ENCODE assay signal across 8 cellular contexts in genomic region chr1:155308493-155309422, GRCh38.
A peak's percentile ranks its signal among the peaks of the same experiment; 100 is the strongest.
DNase-seq lines count a peak whose midpoint lies in the region; ATAC-seq and TF ChIP-seq lines count a peak whose summit lies in the region.

TSS of gene FDPS (plus strand) at chr1:155308866. CDS start at chr1:155309790, 924 bp downstream.

- H3K27me3 Mint-ChIP-seq in central memory CD8-positive, alpha-beta T cell: no peaks in the 10 kb centered on the region

- no peaks in the 10 kb centered on the region for H3K9me3 Mint-ChIP-seq in central memory CD8-positive, alpha-beta T cell

- no peak for TF ChIP-seq CTCF in AG09309 (IDR thresholded peaks at IDR 0.05; ENCODE audit: control insufficient read depth, insufficient read depth, low read depth, low read length, missing control alignments)

- ATAC-seq in GM19025 (IDR thresholded peaks at IDR 0.05; ENCODE audit: low read depth, unreplicated experiment) (peak; percentile 93), HG03342 (IDR thresholded peaks at IDR 0.05; ENCODE audit: unreplicated experiment) (peak; percentile 95)
- peak; percentile 99 for ATAC-seq in central memory CD8-positive, alpha-beta T cell (replicated peaks; ENCODE audit: extremely low read depth, poor library complexity, severe bottlenecking)

- H3K27ac Mint-ChIP-seq in central memory CD8-positive, alpha-beta T cell (ENCODE audit: low read depth): peak within 1 kb of the TSS; percentile 97

- peak; percentile 95 for DNase-seq in AG09309 (ENCODE audit: low read depth)
- peak; percentile 97 to 100 for DNase-seq in NCI-H446 (lab: John Stamatoyannopoulos, UW)
- DNase-seq in activated CD4-positive, CD25-positive, alpha-beta regulatory T cell treated with anti-CD3 and anti-CD28 coated beads, Interleukin-2, amount 50 U/mL, for 16 hours (ENCODE audit: low read depth, low spot score): peak; percentile 95
- peak; percentile 85 to 96 for DNase-seq in central memory CD8-positive, alpha-beta T cell (ENCODE audit: low spot score in 2 of 2)
- DNase-seq in inferior parietal cortex (ENCODE audit: extremely low spot score): peak; percentile 99
- peak; percentile 94 to 96 for DNase-seq in stimulated activated CD4-positive, alpha-beta T cell treated with anti-CD3 and anti-CD28 coated beads, Interleukin-12 subunit alpha, Interleukin-12 subunit beta, amount 100 ng/mL, for 24 hours (ENCODE audit: low read depth in 2 of 2)

- H3K4me1 Mint-ChIP-seq in central memory CD8-positive, alpha-beta T cell: peaks cover 27% of the 10 kb centered on the region

- peaks cover 16% of the 10 kb centered on the region for H3K36me3 Mint-ChIP-seq in central memory CD8-positive, alpha-beta T cell (ENCODE audit: insufficient read depth)

- H3K4me3 Mint-ChIP-seq in central memory CD8-positive, alpha-beta T cell: peak within 1 kb of the TSS; percentile 91

- H3K4me3 ChIP-seq in AG09309 (ENCODE audit: control insufficient read depth, low read depth, low read length): peak within 1 kb of the TSS; percentile 65

Comparison
In these comparisons a context has a peak if more than half of its experiments do, and no peak if none do; other contexts are left out.
1. Peak in every context shown above with its lines: DNase-seq, ATAC-seq and H3K4me3 ChIP-seq.